Comparison of ENCODE assay signal across 9 cellular contexts in the genomic region with DNA sequence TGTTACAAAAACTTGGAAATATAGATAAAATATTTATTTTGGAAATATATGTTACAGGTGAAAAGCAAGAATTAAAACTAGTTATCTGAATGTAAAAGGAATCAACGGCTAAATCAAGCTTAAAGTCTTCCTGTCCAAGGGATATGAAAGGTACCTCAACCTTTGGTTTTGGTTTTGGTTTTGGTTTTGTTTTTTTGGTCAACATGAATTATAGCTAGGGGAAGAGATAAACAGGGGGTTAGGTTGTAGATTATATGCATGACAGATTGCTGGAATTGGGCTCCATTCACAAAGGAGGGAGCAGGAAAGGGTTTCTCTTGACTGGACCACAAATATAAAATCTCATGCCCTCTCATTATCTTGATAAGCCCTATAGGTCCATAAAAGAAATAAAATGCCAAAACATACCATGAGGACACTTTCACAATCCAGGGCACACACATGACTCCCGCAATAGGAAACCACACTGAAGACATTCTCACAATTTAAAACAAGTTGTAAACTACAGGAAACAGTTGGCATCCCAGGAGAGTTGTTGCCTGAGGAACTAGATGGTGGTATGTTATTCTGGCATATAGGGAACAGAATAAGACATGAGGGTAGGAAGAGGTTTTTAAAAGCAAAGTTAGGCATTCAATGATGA. TPM values are rescaled to one million over a fixed set of nuclear protein-coding genes. Genes with fewer than 3 reads are reported as not detected.
DNase-seq lines count a peak whose midpoint lies in the region; ATAC-seq and TF ChIP-seq lines count a peak whose summit lies in the region.
"Had no signal": no experiment of that assay in that cellular context is flagged by ENCODE, and none has a peak within 500 bp of the region (broad histone marks: within the 10 kb centered on the region; RNA-seq: fewer than 3 reads in every experiment).

No MANE protein-coding gene starts in this region.

- H3K9me3 ChIP-seq in Loucy (ENCODE audit: insufficient read depth, low read depth, low read length): no peaks in the 10 kb centered on the region

- H3K9me2 ChIP-seq in Loucy (replicated peaks; ENCODE audit: low read depth, low read length): no peaks in the 10 kb centered on the region

- peak overlapping the region; percentile 62 for H3K4me2 ChIP-seq in Loucy (ENCODE audit: low read depth, low read length, poor library complexity, severe bottlenecking)

- no peaks in the 10 kb centered on the region for H3F3A ChIP-seq in Loucy (ENCODE audit: low read depth)

- ATAC-seq in GM18868 (IDR thresholded peaks at IDR 0.05; ENCODE audit: unreplicated experiment) (peak; percentile 79), GM21786 (IDR thresholded peaks at IDR 0.05; ENCODE audit: unreplicated experiment) (peak; percentile 71), Right ventricle myocardium inferior (no peak)
- ATAC-seq: HCT116 had no signal

- H3K4me3 ChIP-seq in Loucy (ENCODE audit: low read length, poor library complexity, severe bottlenecking): peak overlapping the region; percentile 44

- H3K36me3 ChIP-seq in Loucy (ENCODE audit: insufficient read depth, low read length): no peaks in the 10 kb centered on the region

- H4K20me1 ChIP-seq in Loucy (ENCODE audit: insufficient read depth, low read length, poor library complexity, severe bottlenecking): no peaks in the 10 kb centered on the region

- no peak for TF ChIP-seq CTCF in Loucy (conservative IDR thresholded peaks at IDR 0.05; ENCODE audit: low read length)

- intact Hi-C loops in Right ventricle myocardium inferior (cut with DNase I): no loop called here

- no peaks in the 10 kb centered on the region for H3K79me2 ChIP-seq in Loucy (ENCODE audit: insufficient read depth, low read length)

- no peaks in the 10 kb centered on the region for H3K27me3 ChIP-seq in Loucy (ENCODE audit: insufficient read depth, low read length, poor library complexity, severe bottlenecking)

- no peak overlapping the region for H3K9ac ChIP-seq in Loucy (ENCODE audit: low read depth, low read length, poor library complexity, severe bottlenecking)

- no peak overlapping the region for H2AFZ ChIP-seq in Loucy (ENCODE audit: low read length)

- peak; percentile 8 for DNase-seq in myocyte (ENCODE audit: low read depth)
- DNase-seq in DMS153 (lab: John Stamatoyannopoulos, UW): no peak
- no peak for DNase-seq in Right ventricle myocardium inferior (ENCODE audit: missing footprints)
- no peak for DNase-seq in medulla oblongata (ENCODE audit: extremely low spot score)
- DNase-seq in kidney glomerular epithelial cell (lab: John Stamatoyannopoulos, UW): no peak

- peaks cover 26% of the 10 kb centered on the region for H3K4me1 ChIP-seq in Loucy (ENCODE audit: insufficient read depth, low read length, poor library complexity, severe bottlenecking)

RNA-seq across cellular contexts. Expression of a gene that starts 46.6 kb away (rescaled TPM):
- total RNA-seq in myocyte (8.0 and 10.9 TPM in 2 replicates), Right ventricle myocardium inferior (4.3 TPM)
- polyA plus RNA-seq in myocyte (2012): 5.1 TPM
